Comparison of ENCODE assay signal across 34 cellular contexts in the genomic region with DNA sequence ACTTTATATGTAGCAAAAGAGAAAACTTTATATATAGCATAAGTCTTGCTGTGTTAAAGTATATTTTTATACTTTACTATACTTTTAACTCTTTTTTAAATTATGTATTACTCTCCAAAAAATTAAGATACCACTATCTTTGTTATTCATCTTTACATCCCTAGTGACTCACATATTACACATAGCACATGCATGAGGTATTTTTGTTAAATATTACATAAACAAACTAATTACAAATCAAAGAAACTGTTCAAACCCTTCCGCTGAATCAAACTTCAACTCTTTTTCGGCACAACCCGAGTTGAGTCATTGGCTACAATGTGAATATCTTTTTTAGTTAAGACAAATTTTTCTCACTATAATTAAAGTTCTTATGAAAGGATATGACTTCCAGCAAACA. TPM values are rescaled to one million over a fixed set of nuclear protein-coding genes. Genes with fewer than 3 reads are reported as not detected.
DNase-seq lines count a peak whose midpoint lies in the region; ATAC-seq, FAIRE-seq and TF ChIP-seq lines count a peak whose summit lies in the region.
"Had no signal": no experiment of that assay in that cellular context is flagged by ENCODE, and none has a peak within 500 bp of the region (broad histone marks: within the 10 kb centered on the region; RNA-seq: fewer than 3 reads in every experiment).

No MANE protein-coding gene starts in this region.

- intact Hi-C loops in IMR-90 (cut with micrococcal nuclease), result no loop called here

- TF ChIP-seq RAD21 in IMR-90 (IDR thresholded peaks at IDR 0.05; ENCODE audit: low read length), result no peak

- no peak overlapping the region for H2BK5ac ChIP-seq in IMR-90 (ENCODE audit: low read depth, low read length, poor library complexity, severe bottlenecking)

- H3K4me3 ChIP-seq in IMR-90 (ENCODE audit: insufficient read depth, low read depth, low read length) (no peak overlapping the region), bronchial epithelial cell (ENCODE audit: low read depth, low read length) (no peak overlapping the region), foreskin fibroblast (ENCODE audit: low read depth in 1 of 2, low read length in 2 of 2) (no peak overlapping the region)
- H3K4me3 ChIP-seq: A549, ascending aorta, esophagus squamous epithelium, neural progenitor cell, PC-9, right atrium auricular region had no signal

- no peaks in the 10 kb centered on the region; a peak in 1 of 4 replicates for H3K79me1 ChIP-seq in IMR-90 (ENCODE audit: low read depth in 1 of 2, low read length in 2 of 2)

- no peaks in the 10 kb centered on the region for H4K20me1 ChIP-seq in IMR-90 (ENCODE audit: insufficient read depth, low read length)

- no peak overlapping the region for H3K27ac ChIP-seq in IMR-90 (ENCODE audit: insufficient read depth, low read length)
- H3K27ac ChIP-seq: A549, ascending aorta, esophagus squamous epithelium, neural progenitor cell, PC-9, right atrium auricular region had no signal

- no peak overlapping the region for H3K18ac ChIP-seq in IMR-90 (ENCODE audit: low read depth, low read length)

- in situ Hi-C loops in IMR-90 (cut with MboI; ENCODE audit: low sequenced_read_pairs), result no loop called here

- no peak overlapping the region for H3K56ac ChIP-seq in IMR-90 (ENCODE audit: extremely low read depth, insufficient read depth, low read length)

- TF ChIP-seq POLR2A in IMR-90 (IDR thresholded peaks at IDR 0.05; ENCODE audit: low read depth, low read length), result no peak

- POLR2A ChIA-PET in IMR-90 (lab: Charles Lee; ENCODE audit: unreplicated experiment), result interaction anchor here (0.6 kb wide), 1 partner anchor 19 kb away, joined by 4 read pairs; no protein-coding TSS in a partner anchor

- peak overlapping the region; percentile 21; the same call in 1 of the 2 replicates for H3K4me2 ChIP-seq in IMR-90 (ENCODE audit: low read depth, low read length)
- H3K4me2 ChIP-seq: A549, neural progenitor cell, PC-9 had no signal

- no peak overlapping the region for H2BK15ac ChIP-seq in IMR-90 (ENCODE audit: low read depth, low read length)

- no peak overlapping the region for H4K91ac ChIP-seq in IMR-90 (ENCODE audit: insufficient read depth, low read depth, low read length)

- TF ChIP-seq CTCF in IMR-90 (conservative IDR thresholded peaks at IDR 0.05; ENCODE audit: low read depth, low read length) (no peak), bronchial epithelial cell (IDR thresholded peaks at IDR 0.05; ENCODE audit: insufficient read depth, low read length, severe bottlenecking) (no peak), foreskin fibroblast (IDR thresholded peaks at IDR 0.05; ENCODE audit: low read depth, low read length) (no peak)

- H2BK20ac ChIP-seq in IMR-90 (ENCODE audit: low read depth, low read length), result no peak overlapping the region

- H3K4me1 ChIP-seq in IMR-90 (ENCODE audit: control insufficient read depth, insufficient read depth, low read length), result no peaks in the 10 kb centered on the region
- H3K4me1 ChIP-seq: A549, ascending aorta, esophagus squamous epithelium, neural progenitor cell, right atrium auricular region had no signal

- H3K36me3 ChIP-seq in IMR-90 (ENCODE audit: control insufficient read depth, insufficient read depth, low read length) (peaks cover 7% of the 10 kb centered on the region; the same call in 1 of the 2 replicates), bronchial epithelial cell (ENCODE audit: control insufficient read depth, insufficient read depth, low read length) (peaks cover 2% of the 10 kb centered on the region)

- no peak overlapping the region for H2AK5ac ChIP-seq in IMR-90 (ENCODE audit: low read depth, low read length)

- CTCF ChIA-PET in IMR-90 (lab: Yijun Ruan, JAX), result no interaction called here

- no peak overlapping the region; the same call in 1 of the 2 replicates for H3K23ac ChIP-seq in IMR-90 (ENCODE audit: low read depth, low read length)

- no peak overlapping the region for H4K8ac ChIP-seq in IMR-90 (ENCODE audit: low read depth in 2 of 2, low read length in 2 of 2)

- no CpG with 5 or more reads among the region's 3 CpGs for WGBS in IMR-90 (ENCODE audit: extremely low coverage in 2 of 2, insufficient read length in 1 of 2), 2 experiments

- no peak overlapping the region for H2AFZ ChIP-seq in IMR-90 (replicated peaks; ENCODE audit: low read length, poor library complexity)
- H2AFZ ChIP-seq: neural progenitor cell, PC-9 had no signal

- H3K9me1 ChIP-seq in IMR-90 (ENCODE audit: insufficient read depth, low read length), result no peaks in the 10 kb centered on the region

- no peak overlapping the region for H3K4ac ChIP-seq in IMR-90 (ENCODE audit: low read depth, low read length)

- H3K27me3 ChIP-seq in IMR-90 (ENCODE audit: control insufficient read depth, insufficient read depth, low read length) (no peaks in the 10 kb centered on the region), bronchial epithelial cell (ENCODE audit: control insufficient read depth, insufficient read depth, low read length) (no peaks in the 10 kb centered on the region)
- H3K27me3 ChIP-seq: ascending aorta, esophagus squamous epithelium, neural progenitor cell, right atrium auricular region had no signal

- no peak overlapping the region for H2BK120ac ChIP-seq in IMR-90 (ENCODE audit: low read depth, low read length)

- H4K5ac ChIP-seq in IMR-90 (ENCODE audit: low read depth, low read length), result no peak overlapping the region

- dilution Hi-C loops in IMR-90 (cut with HindIII; ENCODE audit: low sequenced_read_pairs, unreplicated experiment), result no loop called here

- H3K9me3 ChIP-seq in IMR-90 (ENCODE audit: control insufficient read depth, insufficient read depth, low read length), result no peaks in the 10 kb centered on the region
- H3K9me3 ChIP-seq: A549, ascending aorta, esophagus squamous epithelium, right atrium auricular region had no signal

- H2AK9ac ChIP-seq in IMR-90 (replicated peaks; ENCODE audit: low read depth, low read length, poor library complexity), result no peak overlapping the region

- H3K9ac ChIP-seq in IMR-90 (ENCODE audit: low read depth, low read length), result no peak overlapping the region
- H3K9ac ChIP-seq: neural progenitor cell had no signal

- ATAC-seq in IMR-90 (ENCODE audit: low read depth), result no peak; the same call in 1 of the 2 replicates
- ATAC-seq in HG02852 (IDR thresholded peaks at IDR 0.05; ENCODE audit: unreplicated experiment), result no peak
- ATAC-seq: A549; left ventricle myocardium superior; stimulated activated naive CD8-positive, alpha-beta T cell treated with anti-CD3 and anti-CD28 coated beads, Interleukin-15, Interleukin-2, amounts not matched to agents 100 U/mL and 50 U/mL, for 24 hours had no signal

- H3K14ac ChIP-seq in IMR-90 (replicated peaks; ENCODE audit: low read depth, low read length), result no peak overlapping the region

- no TSS peak for BruUV-seq in IMR-90 (replicated peaks; lab: Mats Ljungman, UMichigan)

- no peak for FAIRE-seq in bronchial epithelial cell (lab: Jason Lieb, UNC)
- FAIRE-seq: A549, keratinocyte had no signal

- DNase-seq in EH (ENCODE audit: low read depth) (peak; percentile 39), IMR-90 (peak; percentile 50), bronchial epithelial cell (ENCODE audit: low read depth) (peak; percentile 51), foreskin fibroblast (peak; percentile 9 to 42), MV-4-11 (lab: John Stamatoyannopoulos, UW) (no peak), NCI-H2227 treated with DMSO at 0.1 percent for 48 hours (lab: John Stamatoyannopoulos, UW) (no peak)
- no peak for DNase-seq in activated CD8-positive, alpha-beta memory T cell treated with anti-CD3 and anti-CD28 coated beads for 24 hours
- DNase-seq: activated CD4-positive, alpha-beta T cell treated with anti-CD3 and anti-CD28 coated beads for 4 hours; activated effector memory CD4-positive, alpha-beta T cell treated with anti-CD3 and anti-CD28 coated beads, Interleukin-2, amount 50 U/mL, for 16 hours; activated naive CD8-positive, alpha-beta T cell treated with anti-CD3 and anti-CD28 coated beads for 36 hours; central memory CD4-positive, alpha-beta T cell; endodermal cell; esophagus squamous epithelium; GOT3; head of caudate nucleus; Kasumi-1; left ventricle myocardium superior; NCI-H1436; NCI-H2081 treated with DMSO at 0.1 percent for 48 hours; NCI-H226; NCI-H526 treated with DMSO at 0.1 percent for 48 hours; PC-9; posterior cingulate gyrus; SHP77 treated with DMSO at 0.1 percent for 48 hours; stimulated activated CD4-positive, alpha-beta T cell treated with anti-CD3 and anti-CD28 coated beads, Interleukin-1b, Interleukin-23, amount 100 ng/mL, for 48 hours; stimulated activated naive CD8-positive, alpha-beta T cell treated with anti-CD3 and anti-CD28 coated beads, Interleukin-15, Interleukin-2, amounts not matched to agents 100 U/mL and 50 U/mL, for 24 hours; SW 1271; T-helper 9 cell had no signal

TF ChIP-seq in IMR-90, 13 proteins besides CTCF, POLR2A, EP300 and RAD21 (continues in another document):
- TF ChIP-seq MAFK (IDR thresholded peaks at IDR 0.05; ENCODE audit: low read depth, low read length) (no peak), MAZ (IDR thresholded peaks at IDR 0.05; ENCODE audit: borderline replicate concordance, low read depth, low read length) (no peak), MXI1 (IDR thresholded peaks at IDR 0.05; ENCODE audit: borderline replicate concordance, low read depth, low read length) (no peak), CEBPB (IDR thresholded peaks at IDR 0.05; ENCODE audit: low read depth, low read length) (no peak), RCOR1 (IDR thresholded peaks at IDR 0.05; ENCODE audit: insufficient replicate concordance, low read length) (no peak), SMC3 (IDR thresholded peaks at IDR 0.05; ENCODE audit: low read depth, low read length) (no peak), FOS (IDR thresholded peaks at IDR 0.05; ENCODE audit: low read depth, low read length) (no peak)

RNA-seq across cellular contexts. Expression of gene NADK2, which starts 32.1 kb away (rescaled TPM):
- total RNA-seq in IMR-90 (2012; rRNA removed), result 17.4 and 21.1 TPM in 2 replicates
- 6.0 and 7.4 TPM in 2 replicates for polyA plus RNA-seq in IMR-90 (2012; rRNA removed)
- polyA plus RNA-seq in IMR-90 (2012; cell fraction: cytosol; rRNA removed), result 1.9 and 3.1 TPM in 2 replicates
- polyA plus RNA-seq in IMR-90 (2012; cell fraction: nucleus; rRNA removed; ENCODE audit: low replicate concordance), result 2.3 and 6.4 TPM in 2 replicates
- total RNA-seq in bronchial epithelial cell, result 27.6 and 33.9 TPM in 2 replicates

RNA-seq across cellular contexts. Expression of gene SKP2, which starts 57.8 kb away (rescaled TPM):
- total RNA-seq in IMR-90 (2012; rRNA removed), result 72.5 and 92.1 TPM in 2 replicates
- 19.9 and 23.3 TPM in 2 replicates for polyA plus RNA-seq in IMR-90 (2012; rRNA removed)
- 9.6 and 17.9 TPM in 2 replicates for polyA plus RNA-seq in IMR-90 (2012; cell fraction: cytosol; rRNA removed)
- polyA plus RNA-seq in IMR-90 (2012; cell fraction: nucleus; rRNA removed; ENCODE audit: low replicate concordance), result 8.1 and 18.7 TPM in 2 replicates
- 8.8 and 9.5 TPM in 2 replicates for total RNA-seq in bronchial epithelial cell

RNA-seq across cellular contexts. Expression of gene LMBRD2, which starts 58.0 kb away (rescaled TPM):
- total RNA-seq in IMR-90 (2012; rRNA removed) (5.2 and 11.4 TPM in 2 replicates), bronchial epithelial cell (5.3 and 8.4 TPM in 2 replicates)
- polyA plus RNA-seq in IMR-90 (2012; rRNA removed), result 1.3 and 1.8 TPM in 2 replicates
- polyA plus RNA-seq in IMR-90 (2012; cell fraction: cytosol; rRNA removed), result 0.19 and 0.26 TPM in 2 replicates
- 0.30 and 2.2 TPM in 2 replicates for polyA plus RNA-seq in IMR-90 (2012; cell fraction: nucleus; rRNA removed; ENCODE audit: low replicate concordance)

Comparison
In these comparisons a context has a peak if more than half of its experiments do, and no peak if none do; other contexts are left out.
1. DNase-seq: peak in EH (single experiment), IMR-90 (single experiment), bronchial epithelial cell (single experiment) and foreskin fibroblast (2 of 2); none in activated CD8-positive, alpha-beta memory T cell treated with anti-CD3 and anti-CD28 coated beads for 24 hours (single experiment), MV-4-11 (single experiment) and NCI-H2227 treated with DMSO at 0.1 percent for 48 hours (single experiment).